8 cellular contexts compared by ENCODE assay signal in genomic region chr16:66880288-66881013, GRCh38. TPM values are rescaled to one million over a fixed set of nuclear protein-coding genes. Genes with fewer than 3 reads are reported as not detected.
DNase-seq lines count a peak whose midpoint lies in the region; ATAC-seq and TF ChIP-seq lines count a peak whose summit lies in the region.

A gene with protein sequence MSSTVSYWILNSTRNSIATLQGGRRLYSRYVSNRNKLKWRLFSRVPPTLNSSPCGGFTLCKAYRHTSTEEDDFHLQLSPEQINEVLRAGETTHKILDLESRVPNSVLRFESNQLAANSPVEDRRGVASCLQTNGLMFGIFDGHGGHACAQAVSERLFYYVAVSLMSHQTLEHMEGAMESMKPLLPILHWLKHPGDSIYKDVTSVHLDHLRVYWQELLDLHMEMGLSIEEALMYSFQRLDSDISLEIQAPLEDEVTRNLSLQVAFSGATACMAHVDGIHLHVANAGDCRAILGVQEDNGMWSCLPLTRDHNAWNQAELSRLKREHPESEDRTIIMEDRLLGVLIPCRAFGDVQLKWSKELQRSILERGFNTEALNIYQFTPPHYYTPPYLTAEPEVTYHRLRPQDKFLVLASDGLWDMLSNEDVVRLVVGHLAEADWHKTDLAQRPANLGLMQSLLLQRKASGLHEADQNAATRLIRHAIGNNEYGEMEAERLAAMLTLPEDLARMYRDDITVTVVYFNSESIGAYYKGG (plus strand): TSS chr16:66880515. CDS start chr16:66884285, 3,770 bp downstream.

- peaks cover 20% of the 10 kb centered on the region for H3K36me3 Mint-ChIP-seq in CD8-positive, alpha-beta T cell

- no peaks in the 10 kb centered on the region for H3K27me3 Mint-ChIP-seq in CD8-positive, alpha-beta T cell (ENCODE audit: low read depth)

- H3K4me1 ChIP-seq in CD8-positive, alpha-beta T cell (ENCODE audit: insufficient read depth, low read length) = peaks cover 7% of the 10 kb centered on the region
- peaks cover 0 to 10% of the 10 kb centered on the region in 2 donors for H3K4me1 ChIP-seq in lung (ENCODE audit: control insufficient read depth in 2 of 2, insufficient read depth in 2 of 2, low read length in 2 of 2)

- POLR2A ChIA-PET in CD8-positive, alpha-beta T cell (lab: Charles Lee) = interaction anchor here (0.6 to 4.2 kb wide), 5 partner anchors 10 to 1576 kb away, joined by 3 to 17 read pairs (median 6); partner anchors contain the start of gene NAE1

- H3K9me3 Mint-ChIP-seq in CD8-positive, alpha-beta T cell = no peaks in the 10 kb centered on the region

- H3K36me3 ChIP-seq in CD8-positive, alpha-beta T cell (ENCODE audit: insufficient read depth, low read length) = peaks cover 11% of the 10 kb centered on the region
- peaks cover 0 to 10% of the 10 kb centered on the region in 2 donors for H3K36me3 ChIP-seq in lung (ENCODE audit: control insufficient read depth in 2 of 2, insufficient read depth in 2 of 2, low read length in 2 of 2)

- peak; percentile 97 for ATAC-seq in CD8-positive, alpha-beta T cell
- ATAC-seq in GM19455 (IDR thresholded peaks at IDR 0.05; ENCODE audit: unreplicated experiment) (peak; percentile 94), lung (ENCODE audit: insufficient read depth, low FRiP score) (peak; percentile 94)

- intact Hi-C loops in CD8-positive, alpha-beta T cell (cut with DNase I, micrococcal nuclease) = loop anchor here (1.0 to 5.0 kb wide), 2 partner anchors 52 to 279 kb away; partner anchors contain the start of genes CIAO2B (in 1 of the 2), FBXL8 (in 1 of the 2) and TRADD (in 1 of the 2)

- peak within 1 kb of the TSS; percentile 47 for H3K27ac ChIP-seq in CD8-positive, alpha-beta T cell (ENCODE audit: low read depth, low read length)
- peak within 1 kb of the TSS; percentile 56 to 87 for H3K27ac ChIP-seq in lung (ENCODE audit: low read depth in 1 of 2, low read length in 1 of 2)

- WGBS in lung, 2 donors = 0% methylated on average over 52 to 58 of the region's 58 CpGs

- peak within 1 kb of the TSS; percentile 81 for H3K4me3 ChIP-seq in CD8-positive, alpha-beta T cell (ENCODE audit: low read depth, low read length)
- peak within 1 kb of the TSS; percentile 91 for H3K4me3 ChIP-seq in lung

- peak; percentile 75 to 92 (median 88) for DNase-seq in CD8-positive, alpha-beta T cell
- DNase-seq in HK-2 (ENCODE audit: unreplicated experiment) = peak; percentile 97
- DNase-seq in NCI-H82 treated with DMSO at 0.1 percent for 48 hours (lab: John Stamatoyannopoulos, UW; ENCODE audit: unreplicated experiment) = peak; percentile 89
- peak; percentile 76 to 80 for DNase-seq in activated CD8-positive, alpha-beta memory T cell treated with anti-CD3 and anti-CD28 coated beads for 1 hour (ENCODE audit: extremely low read depth in 1 of 2, low read depth in 1 of 2)
- DNase-seq in effector CD4-positive, alpha-beta T cell = peak; percentile 85
- DNase-seq in lung (ENCODE audit: low spot score) = peak; percentile 97
- DNase-seq in stimulated activated CD4-positive, alpha-beta T cell treated with anti-CD3 and anti-CD28 coated beads, TNF-alpha, amount 100 ng/mL, for 24 hours (ENCODE audit: low read depth in 3 of 3) = peak; percentile 77 to 92 (median 87)

- no peaks in the 10 kb centered on the region for H3K9me3 ChIP-seq in CD8-positive, alpha-beta T cell (ENCODE audit: low read length)
- H3K9me3 ChIP-seq in lung (ENCODE audit: control insufficient read depth in 2 of 2, insufficient read depth in 1 of 2, low read length in 1 of 2) = no peaks in the 10 kb centered on the region

- CTCF ChIA-PET in CD8-positive, alpha-beta T cell (lab: Charles Lee) = interaction anchor here (0.7 to 4.5 kb wide), 6 partner anchors 7 to 1590 kb away, joined by 3 to 39 read pairs (median 3); no protein-coding TSS in a partner anchor

- peak within 1 kb of the TSS; percentile 94 for H3K27ac Mint-ChIP-seq in CD8-positive, alpha-beta T cell

- TF ChIP-seq CTCF in CD8-positive, alpha-beta T cell (IDR thresholded peaks at IDR 0.05) = no peak
- TF ChIP-seq CTCF in lung (IDR thresholded peaks at IDR 0.05; ENCODE audit: control extremely low read depth, extremely low read depth) = no peak

- H3K4me1 Mint-ChIP-seq in CD8-positive, alpha-beta T cell (ENCODE audit: low read depth) = peaks cover 27% of the 10 kb centered on the region

- no peaks in the 10 kb centered on the region for H3K27me3 ChIP-seq in CD8-positive, alpha-beta T cell (ENCODE audit: insufficient read depth, low read length)
- no peaks in the 10 kb centered on the region for H3K27me3 ChIP-seq in lung (ENCODE audit: control insufficient read depth, insufficient read depth)

- peak within 1 kb of the TSS; percentile 99 for H3K4me3 Mint-ChIP-seq in CD8-positive, alpha-beta T cell

RNA-seq across cellular contexts. Expression of the gene that starts here (rescaled TPM):
- total RNA-seq in CD8-positive, alpha-beta T cell = 1 to 10 TPM; 5.1 to 6.1 TPM
- total RNA-seq in lung = 10 to 100 TPM; 21.3 to 23.0 TPM
- 1 to 10 TPM; 4.5 to 4.9 TPM for polyA plus RNA-seq in lung

Comparison
In these comparisons a context has a peak if more than half of its experiments do, and no peak if none do; other contexts are left out.
1. Peak in every context shown above with its lines: DNase-seq, ATAC-seq, H3K4me3 ChIP-seq and H3K27ac ChIP-seq.